ENCODE assay signal across 9 cellular contexts in genomic region chr2:233426619-233427342, GRCh38.
DNase-seq lines count a peak whose midpoint lies in the region; ATAC-seq, FAIRE-seq and TF ChIP-seq lines count a peak whose summit lies in the region.
"Had no signal": no experiment of that assay in that cellular context is flagged by ENCODE, and none has a peak within 500 bp of the region (broad histone marks: within the 10 kb centered on the region; RNA-seq: fewer than 3 reads in every experiment).

No MANE protein-coding gene starts in this region.

- H4K20me1 ChIP-seq in keratinocyte (ENCODE audit: control insufficient read depth, extremely low read depth, insufficient read depth, low read length), result no peaks in the 10 kb centered on the region

- peaks cover 4% of the 10 kb centered on the region for H3K9me3 ChIP-seq in keratinocyte (ENCODE audit: control insufficient read depth, low read depth, low read length)

- peaks cover 41% of the 10 kb centered on the region for H3K36me3 Mint-ChIP-seq in activated CD8-positive, alpha-beta memory T cell treated with anti-CD3 and anti-CD28 coated beads, Interleukin-2, amount 10 ng/mL, durations not matched to agents 7 days and 5 days
- peaks cover 52% of the 10 kb centered on the region for H3K36me3 Mint-ChIP-seq in stimulated activated naive CD8-positive, alpha-beta T cell treated with anti-CD3 and anti-CD28 coated beads, Interleukin-15, Interleukin-2, amounts not matched to agents 100 ng/mL and 50 ng/mL, for 24 hours (ENCODE audit: low read depth)

- H3K27me3 ChIP-seq in keratinocyte (ENCODE audit: control insufficient read depth, extremely low read depth, insufficient read depth, low read length), result no peaks in the 10 kb centered on the region

- H3K4me2 ChIP-seq in keratinocyte (ENCODE audit: control insufficient read depth, extremely low read depth, insufficient read depth, low read depth, low read length), result no peak overlapping the region

- dilution Hi-C loops in keratinocyte (cut with MboI; ENCODE audit: extremely low pct_ligation_motif_present, low sequenced_read_pairs), result no loop called here

- H3K27me3 Mint-ChIP-seq in activated CD8-positive, alpha-beta memory T cell treated with anti-CD3 and anti-CD28 coated beads, Interleukin-2, amount 10 ng/mL, durations not matched to agents 7 days and 5 days, result no peaks in the 10 kb centered on the region
- H3K27me3 Mint-ChIP-seq in stimulated activated naive CD8-positive, alpha-beta T cell treated with anti-CD3 and anti-CD28 coated beads, Interleukin-15, Interleukin-2, amounts not matched to agents 100 ng/mL and 50 ng/mL, for 24 hours, result no peaks in the 10 kb centered on the region

- H3K4me3 Mint-ChIP-seq in activated CD8-positive, alpha-beta memory T cell treated with anti-CD3 and anti-CD28 coated beads, Interleukin-2, amount 10 ng/mL, durations not matched to agents 7 days and 5 days, result no peak overlapping the region
- H3K4me3 Mint-ChIP-seq in stimulated activated naive CD8-positive, alpha-beta T cell treated with anti-CD3 and anti-CD28 coated beads, Interleukin-15, Interleukin-2, amounts not matched to agents 100 ng/mL and 50 ng/mL, for 24 hours, result peak overlapping the region; percentile 0

- H3K27ac ChIP-seq in keratinocyte (ENCODE audit: control insufficient read depth, insufficient read depth, low read length), result no peak overlapping the region
- H3K27ac ChIP-seq in substantia nigra (ENCODE audit: low read depth, low read length, poor library complexity, severe bottlenecking), result no peak overlapping the region

- H3K9ac ChIP-seq in keratinocyte (ENCODE audit: control insufficient read depth, extremely low read depth, insufficient read depth, low read length), result no peak overlapping the region

- no peaks in the 10 kb centered on the region for H3K79me2 ChIP-seq in keratinocyte (ENCODE audit: control insufficient read depth, insufficient read depth, low read length)

- peaks cover 6% of the 10 kb centered on the region for H3K9me3 Mint-ChIP-seq in activated CD8-positive, alpha-beta memory T cell treated with anti-CD3 and anti-CD28 coated beads, Interleukin-2, amount 10 ng/mL, durations not matched to agents 7 days and 5 days (ENCODE audit: low read depth)
- H3K9me3 Mint-ChIP-seq in stimulated activated naive CD8-positive, alpha-beta T cell treated with anti-CD3 and anti-CD28 coated beads, Interleukin-15, Interleukin-2, amounts not matched to agents 100 ng/mL and 50 ng/mL, for 24 hours, result peaks cover 8% of the 10 kb centered on the region

- no peak for ATAC-seq in activated CD8-positive, alpha-beta memory T cell treated with anti-CD3 and anti-CD28 coated beads, Interleukin-2, amount 10 ng/mL, durations not matched to agents 7 days and 5 days

- intact Hi-C loops in posterior vena cava (cut with DNase I), result no loop called here

- no peak for TF ChIP-seq CTCF in keratinocyte (optimal IDR thresholded peaks at IDR 0.05 in 1 of 3, IDR thresholded peaks at IDR 0.05 in 1 of 3, conservative IDR thresholded peaks at IDR 0.05 in 1 of 3; ENCODE audit: extremely low read depth in 1 of 3, insufficient read depth in 2 of 3, low read length in 3 of 3)

- H3K36me3 ChIP-seq in keratinocyte (ENCODE audit: control insufficient read depth in 2 of 2, extremely low read depth in 1 of 2, insufficient read depth in 2 of 2, low read length in 2 of 2), result no peaks in the 10 kb centered on the region

- peak; percentile 56 to 61 for DNase-seq in activated CD4-positive, alpha-beta T cell treated with anti-CD3 and anti-CD28 coated beads for 24 hours (ENCODE audit: low read depth in 2 of 2)
- no peak for DNase-seq in activated CD4-positive, alpha-beta T cell treated with anti-CD3 and anti-CD28 coated beads, Interleukin-2, amount 50 U/mL, for 1 hour
- peak; percentile 50 for DNase-seq in activated CD8-positive, alpha-beta memory T cell treated with anti-CD3 and anti-CD28 coated beads, Interleukin-2, amount 10 ng/mL, durations not matched to agents 7 days and 5 days
- DNase-seq in keratinocyte (ENCODE audit: low read depth, low spot score) (peak; percentile 52), NCI-H1930 (lab: John Stamatoyannopoulos, UW) (no peak), substantia nigra (lab: John Stamatoyannopoulos, UW) (no peak), posterior vena cava (ENCODE audit: low spot score) (no peak)
- DNase-seq: amniotic stem cell had no signal

- H3K4me3 ChIP-seq in keratinocyte (ENCODE audit: control insufficient read depth in 2 of 3, extremely low read depth in 1 of 3, insufficient read depth in 2 of 3, low read depth in 1 of 3, low read length in 3 of 3), result no peak overlapping the region

- FAIRE-seq in keratinocyte (lab: Jason Lieb, UNC), result no peak

- H3K4me1 Mint-ChIP-seq in activated CD8-positive, alpha-beta memory T cell treated with anti-CD3 and anti-CD28 coated beads, Interleukin-2, amount 10 ng/mL, durations not matched to agents 7 days and 5 days, result peaks cover 37% of the 10 kb centered on the region
- H3K4me1 Mint-ChIP-seq in stimulated activated naive CD8-positive, alpha-beta T cell treated with anti-CD3 and anti-CD28 coated beads, Interleukin-15, Interleukin-2, amounts not matched to agents 100 ng/mL and 50 ng/mL, for 24 hours (ENCODE audit: low read depth), result peaks cover 84% of the 10 kb centered on the region

- H3K9me1 ChIP-seq in keratinocyte (ENCODE audit: control insufficient read depth, extremely low read depth, insufficient read depth, low read length), result no peaks in the 10 kb centered on the region

- no peak overlapping the region for H2AFZ ChIP-seq in keratinocyte (ENCODE audit: control insufficient read depth, low read length)

- H3K27ac Mint-ChIP-seq in activated CD8-positive, alpha-beta memory T cell treated with anti-CD3 and anti-CD28 coated beads, Interleukin-2, amount 10 ng/mL, durations not matched to agents 7 days and 5 days, result peak overlapping the region; percentile 52
- H3K27ac Mint-ChIP-seq in stimulated activated naive CD8-positive, alpha-beta T cell treated with anti-CD3 and anti-CD28 coated beads, Interleukin-15, Interleukin-2, amounts not matched to agents 100 ng/mL and 50 ng/mL, for 24 hours, result peak overlapping the region; percentile 38

- peaks cover 11% of the 10 kb centered on the region for H3K4me1 ChIP-seq in keratinocyte (ENCODE audit: control insufficient read depth, extremely low read depth, insufficient read depth, low read length)

- CTCF ChIA-PET in activated CD8-positive, alpha-beta memory T cell treated with anti-CD3 and anti-CD28 coated beads, Interleukin-2, amount 10 ng/mL, durations not matched to agents 7 days and 5 days (lab: Charles Lee), result interaction anchor here (8.5 to 14.8 kb wide), 2 partner anchors 17 to 22 kb away, joined by 49 to 145 read pairs; no protein-coding TSS in a partner anchor

Comparison
In these comparisons a context has a peak if more than half of its experiments do, and no peak if none do; other contexts are left out.
1. DNase-seq: peak in activated CD4-positive, alpha-beta T cell treated with anti-CD3 and anti-CD28 coated beads for 24 hours (2 of 2), activated CD8-positive, alpha-beta memory T cell treated with anti-CD3 and anti-CD28 coated beads, Interleukin-2, amount 10 ng/mL, durations not matched to agents 7 days and 5 days (single experiment) and keratinocyte (single experiment); none in activated CD4-positive, alpha-beta T cell treated with anti-CD3 and anti-CD28 coated beads, Interleukin-2, amount 50 U/mL, for 1 hour (single experiment), NCI-H1930 (0 of 2), substantia nigra (0 of 49) and posterior vena cava (single experiment).